In genomic region chr4:114864060-114864459, GRCh38 we compare ENCODE assay signal across 1 cellular context.
TF ChIP-seq lines count a peak whose summit lies in the region.

No MANE protein-coding gene starts in this region.

TF ChIP-seq in GM12878, 131 proteins besides CTCF, POLR2A, EP300 and RAD21 (continued from another document):
- TF ChIP-seq IRF3 (IDR thresholded peaks at IDR 0.05) (no peak), RUNX3 (IDR thresholded peaks at IDR 0.05; ENCODE audit: low read length) (peak; percentile 32; the same call in 1 of the 2 replicates), RELB (IDR thresholded peaks at IDR 0.05; ENCODE audit: low read depth) (peak; percentile 82)
